In the genomic region with DNA sequence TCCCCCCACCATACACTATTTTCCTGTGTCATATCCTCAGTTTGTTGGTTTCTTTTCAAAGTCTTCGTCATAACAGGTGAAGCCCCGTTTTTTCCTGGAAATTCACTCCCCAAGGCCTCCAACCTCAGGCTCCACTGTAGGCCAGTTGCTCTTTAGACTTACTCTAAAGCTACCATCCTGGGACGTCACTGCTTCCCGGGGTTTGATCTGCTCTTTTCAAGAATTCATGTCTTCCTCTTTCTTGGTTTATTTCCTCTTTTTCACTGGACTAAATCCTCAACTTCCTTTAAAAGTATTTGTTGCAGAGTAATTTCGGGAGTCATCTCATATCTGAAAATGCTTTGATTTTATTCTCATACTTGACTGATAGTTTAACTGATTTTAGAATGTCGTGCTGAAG, we compare ENCODE assay signal across 21 cellular contexts. TPM values are rescaled to one million over a fixed set of nuclear protein-coding genes. Genes with fewer than 3 reads are reported as not detected.
DNase-seq lines count a peak whose midpoint lies in the region; ATAC-seq, FAIRE-seq and TF ChIP-seq lines count a peak whose summit lies in the region.
"Had no signal": no experiment of that assay in that cellular context is flagged by ENCODE, and none has a peak within 500 bp of the region (broad histone marks: within the 10 kb centered on the region; RNA-seq: fewer than 3 reads in every experiment).

No MANE protein-coding gene starts in this region.

- H3K4me3 Mint-ChIP-seq in endothelial cell (ENCODE audit: unreplicated experiment) = no peak overlapping the region
- H3K4me3 Mint-ChIP-seq: CD4-positive, alpha-beta memory T cell had no signal

- no peaks in the 10 kb centered on the region for H3K27me3 ChIP-seq in testis
- H3K27me3 ChIP-seq: MG63, Peyer's patch had no signal

- WGBS in testis, 2 donors = 73 to 81% methylated on average over 6 of the region's 6 CpGs

- peak; percentile 0 to 2 for DNase-seq in AML-193 (lab: John Stamatoyannopoulos, UW)
- peak; percentile 42 to 48 for DNase-seq in Kasumi-1 (lab: John Stamatoyannopoulos, UW)
- DNase-seq in OCI-M1 (lab: John Stamatoyannopoulos, UW) = peak; percentile 33
- no peak for DNase-seq in endothelial cell (ENCODE audit: low spot score)
- DNase-seq in GM12892 (ENCODE audit: insufficient read length) = no peak
- no peak for DNase-seq in A172 (ENCODE audit: low spot score)
- DNase-seq in testis = no peak
- DNase-seq: 8988T; Calu3; CD4-positive, alpha-beta memory T cell; EL; MG63; NCI-H187 treated with DMSO at 0.1 percent for 48 hours; NCI-H2227 treated with DMSO at 0.1 percent for 48 hours; NCI-H524 treated with DMSO at 0.1 percent for 48 hours; Peyer's patch had no signal

- no peaks in the 10 kb centered on the region for H3K36me3 Mint-ChIP-seq in endothelial cell (ENCODE audit: low read depth, unreplicated experiment)
- H3K36me3 Mint-ChIP-seq: CD4-positive, alpha-beta memory T cell had no signal

- intact Hi-C loops in testis (cut with DNase I; ENCODE audit: low total_unique reads) = no loop called here

- H3K4me3 ChIP-seq in testis = no peak overlapping the region
- H3K4me3 ChIP-seq: GM12878, MG63, Peyer's patch had no signal

- no peak for ATAC-seq in GM19023 (IDR thresholded peaks at IDR 0.05; ENCODE audit: unreplicated experiment)
- ATAC-seq: GM12878 had no signal

- H3K27ac Mint-ChIP-seq in endothelial cell (ENCODE audit: unreplicated experiment) = peak overlapping the region; percentile 65

- no peak for FAIRE-seq in GM12892 (lab: Jason Lieb, UNC)
- FAIRE-seq: GM12878, H54 had no signal

- no peak for TF ChIP-seq POLR2A in GM12892 (IDR thresholded peaks at IDR 0.05; ENCODE audit: low read depth, low read length)
- no peak for TF ChIP-seq POLR2A in testis (IDR thresholded peaks at IDR 0.05)

- H3K9me3 Mint-ChIP-seq in endothelial cell (ENCODE audit: unreplicated experiment) = no peaks in the 10 kb centered on the region
- H3K9me3 Mint-ChIP-seq: CD4-positive, alpha-beta memory T cell had no signal

- H3K36me3 ChIP-seq in testis (ENCODE audit: low read depth, missing control alignments) = no peaks in the 10 kb centered on the region
- H3K36me3 ChIP-seq: MG63, Peyer's patch had no signal

- no peaks in the 10 kb centered on the region for H3K27me3 Mint-ChIP-seq in endothelial cell (ENCODE audit: unreplicated experiment)

- peaks cover 10% of the 10 kb centered on the region for H3K4me1 Mint-ChIP-seq in endothelial cell (ENCODE audit: unreplicated experiment)
- H3K4me1 Mint-ChIP-seq: CD4-positive, alpha-beta memory T cell had no signal

- no peaks in the 10 kb centered on the region for H3K4me1 ChIP-seq in testis
- H3K4me1 ChIP-seq: Peyer's patch had no signal

- no peak overlapping the region for H3K27ac ChIP-seq in testis
- H3K27ac ChIP-seq: Peyer's patch had no signal

- no peaks in the 10 kb centered on the region for H3K9me3 ChIP-seq in testis
- H3K9me3 ChIP-seq: MG63, Peyer's patch had no signal

- TF ChIP-seq CTCF in endothelial cell (IDR thresholded peaks at IDR 0.05; ENCODE audit: unreplicated experiment) (no peak), testis (IDR thresholded peaks at IDR 0.05) (no peak)

RNA-seq across cellular contexts. Expression of a gene that starts 6.5 kb away (rescaled TPM):
- total RNA-seq in endothelial cell (ENCODE audit: unreplicated experiment) (0.92 TPM), testis (under 1 TPM in 1 of 2 donors, not detected in 1; 0.06 TPM)
- not detected for polyA plus RNA-seq in GM12892 (2012; ENCODE audit: missing spikeins)
- not detected in 2 replicates for total RNA-seq in A172 (2014; rRNA removed; shearing (Covaris generic))
- polyA plus RNA-seq in testis (ENCODE audit: insufficient read depth, low read depth, low replicate concordance) = 2.3 TPM
- total RNA-seq: Calu3; CD4-positive, alpha-beta memory T cell; GM12878; SK-MEL-5 had no signal
- polyA plus RNA-seq: BJ; CD4-positive, alpha-beta memory T cell; GM12878 had no signal

Comparison
In these comparisons a context has a peak if more than half of its experiments do, and no peak if none do; other contexts are left out.
1. DNase-seq: peak in AML-193 (2 of 2), Kasumi-1 (2 of 2) and OCI-M1 (single experiment); none in endothelial cell (single experiment), GM12892 (single experiment), A172 (single experiment) and testis (single experiment).